In genomic region chr9:130740218-130741023, GRCh38 we compare ENCODE assay signal across 24 cellular contexts. TPM values are rescaled to one million over a fixed set of nuclear protein-coding genes. Genes with fewer than 3 reads are reported as not detected.
A peak's percentile ranks its signal among the peaks of the same experiment; 100 is the strongest.
DNase-seq lines count a peak whose midpoint lies in the region; ATAC-seq, FAIRE-seq and TF ChIP-seq lines count a peak whose summit lies in the region.
"Had no signal": no experiment of that assay in that cellular context is flagged by ENCODE, and none has a peak within 500 bp of the region (broad histone marks: within the 10 kb centered on the region; RNA-seq: fewer than 3 reads in every experiment).

No MANE protein-coding gene starts in this region.

- H3K27me3 ChIP-seq in pancreas: no peaks in the 10 kb centered on the region
- H3K27me3 ChIP-seq: BLaER1, Peyer's patch had no signal

- H3K4me3 Mint-ChIP-seq in activated naive CD4-positive, alpha-beta T cell treated with anti-CD3 and anti-CD28 coated beads, Interleukin-2, amount 10 ng/mL, durations not matched to agents 7 days and 5 days: no peak overlapping the region
- H3K4me3 Mint-ChIP-seq: CD4-positive, alpha-beta T cell; T-cell had no signal

- no peak for TF ChIP-seq CTCF in pancreas (IDR thresholded peaks at IDR 0.05)

- H3K27ac Mint-ChIP-seq in activated naive CD4-positive, alpha-beta T cell treated with anti-CD3 and anti-CD28 coated beads, Interleukin-2, amount 10 ng/mL, durations not matched to agents 7 days and 5 days: no peak overlapping the region
- H3K27ac Mint-ChIP-seq: CD4-positive, alpha-beta T cell; T-cell had no signal

- no peaks in the 10 kb centered on the region for H3K36me3 Mint-ChIP-seq in activated naive CD4-positive, alpha-beta T cell treated with anti-CD3 and anti-CD28 coated beads, Interleukin-2, amount 10 ng/mL, durations not matched to agents 7 days and 5 days

- H3K9me3 ChIP-seq in pancreas: no peaks in the 10 kb centered on the region
- H3K9me3 ChIP-seq: Peyer's patch had no signal

- no peaks in the 10 kb centered on the region for H3K9me3 Mint-ChIP-seq in activated naive CD4-positive, alpha-beta T cell treated with anti-CD3 and anti-CD28 coated beads, Interleukin-2, amount 10 ng/mL, durations not matched to agents 7 days and 5 days
- H3K9me3 Mint-ChIP-seq: CD4-positive, alpha-beta T cell; T-cell had no signal

- CTCF ChIA-PET in activated naive CD4-positive, alpha-beta T cell treated with anti-CD3 and anti-CD28 coated beads, Interleukin-2, amount 10 ng/mL, durations not matched to agents 7 days and 5 days (lab: Charles Lee): interaction anchor here (1.5 kb wide), 1 partner anchor 15 kb away, joined by 4 read pairs; no protein-coding TSS in a partner anchor

- DNase-seq in DMS53 (lab: John Stamatoyannopoulos, UW) (peak; percentile 48), DMS53 treated with DMSO at 0.1 percent for 48 hours (lab: John Stamatoyannopoulos, UW; ENCODE audit: unreplicated experiment) (no peak), NCI-H2227 treated with DMSO at 0.1 percent for 48 hours (lab: John Stamatoyannopoulos, UW) (peak; percentile 25), left colon (no peak), pancreas (peak in 4 of 6 donors; percentile 19 to 81 (median 66)), NCI-H1930 (lab: John Stamatoyannopoulos, UW) (no peak)
- DNase-seq in stimulated activated naive CD4-positive, alpha-beta T cell treated with Interleukin-2 at 50 U/mL for 16 hours (lab: John Stamatoyannopoulos, UW): no peak
- no peak for DNase-seq in activated naive CD4-positive, alpha-beta T cell treated with anti-CD3 and anti-CD28 coated beads, Interleukin-2, amount 10 ng/mL, durations not matched to agents 7 days and 5 days
- DNase-seq: ACHN; CD4-positive, alpha-beta T cell; COR-L47; DMS 273 treated with DMSO at 0.1 percent for 48 hours; GDM1; MM.1S; NCI-H1048; NCI-H1436 treated with DMSO at 0.1 percent for 48 hours; NCI-H774; Peyer's patch; T-cell had no signal

- no peak for FAIRE-seq in pancreas (lab: Jason Lieb, UNC)
- FAIRE-seq: GM18507, GM19239 had no signal

- H3K27me3 Mint-ChIP-seq in activated naive CD4-positive, alpha-beta T cell treated with anti-CD3 and anti-CD28 coated beads, Interleukin-2, amount 10 ng/mL, durations not matched to agents 7 days and 5 days: no peaks in the 10 kb centered on the region
- H3K27me3 Mint-ChIP-seq: CD4-positive, alpha-beta T cell; T-cell had no signal

- no peak overlapping the region for H3K4me3 ChIP-seq in pancreas
- H3K4me3 ChIP-seq: BLaER1, Peyer's patch had no signal

- 47 to 53% methylated on average over 11 of the region's 11 CpGs for whole genome bisulfite sequencing in pancreas, 2 donors

- no peaks in the 10 kb centered on the region for H3K4me1 Mint-ChIP-seq in activated naive CD4-positive, alpha-beta T cell treated with anti-CD3 and anti-CD28 coated beads, Interleukin-2, amount 10 ng/mL, durations not matched to agents 7 days and 5 days

- H3K27ac ChIP-seq in pancreas: no peak overlapping the region
- H3K27ac ChIP-seq: 22Rv1, BLaER1, Peyer's patch had no signal

- ATAC-seq in left colon (peak; percentile 84), pancreas (peak; percentile 74 to 84 (median 80))
- ATAC-seq: SK-N-SH treated with all-trans-retinoic acid at 6 μM for 48 hours, T-cell had no signal

- intact Hi-C loops in left colon (cut with DNase I, micrococcal nuclease) (no loop called here), pancreas (cut with DNase I) (no loop called here)

- H3K36me3 ChIP-seq in pancreas: no peaks in the 10 kb centered on the region
- H3K36me3 ChIP-seq: Peyer's patch had no signal

- H3K4me1 ChIP-seq in pancreas: peaks cover 0 to 10% (median 0%) of the 10 kb centered on the region in 3 donors

RNA-seq across cellular contexts. Expression of gene EXOSC2, which starts 46.8 kb away (rescaled TPM):
- total RNA-seq in left colon: 10 to 100 TPM; 13.2 to 19.7 TPM
- total RNA-seq in pancreas: 10 to 100 TPM in 5 of 6 donors, 1 to 10 TPM in 1; 9.1 to 15.5 (median 11.6) TPM
- polyA plus RNA-seq in pancreas: 10 to 100 TPM in 1 of 2 donors, 1 to 10 TPM in 1; 9.1 to 14.1 TPM

Comparison
In these comparisons a context has a peak if more than half of its experiments do, and no peak if none do; other contexts are left out.
1. DNase-seq: peak in DMS53 (single experiment), NCI-H2227 treated with DMSO at 0.1 percent for 48 hours (single experiment) and pancreas (4 of 6); none in DMS53 treated with DMSO at 0.1 percent for 48 hours (single experiment), left colon (0 of 2), stimulated activated naive CD4-positive, alpha-beta T cell treated with Interleukin-2 at 50 U/mL for 16 hours (single experiment), NCI-H1930 (0 of 2) and activated naive CD4-positive, alpha-beta T cell treated with anti-CD3 and anti-CD28 coated beads, Interleukin-2, amount 10 ng/mL, durations not matched to agents 7 days and 5 days (single experiment).